1 cellular context compared by ENCODE assay signal in genomic region chr17:76281573-76282371, GRCh38.
TF ChIP-seq lines count a peak whose summit lies in the region.

No MANE protein-coding gene starts in this region.

TF ChIP-seq in HepG2, 621 proteins besides CTCF, POLR2A, EP300 and RAD21 (continues in another document):
- no peak for TF ChIP-seq SRSF4 (IDR thresholded peaks at IDR 0.05; ENCODE audit: low read depth, low read length, poor library complexity, severe bottlenecking)
- TF ChIP-seq REXO4 (CRISPR knock-in tag; IDR thresholded peaks at IDR 0.05; ENCODE audit: borderline replicate concordance) = no peak
- TF ChIP-seq AHDC1 (CRISPR knock-in tag; IDR thresholded peaks at IDR 0.05; ENCODE audit: borderline replicate concordance) = no peak
- TF ChIP-seq SKIL (CRISPR knock-in tag; IDR thresholded peaks at IDR 0.05; ENCODE audit: borderline replicate concordance) = no peak
- no peak for TF ChIP-seq ATRX (CRISPR knock-in tag; IDR thresholded peaks at IDR 0.05; ENCODE audit: borderline replicate concordance)
- no peak for TF ChIP-seq ERF (CRISPR knock-in tag; IDR thresholded peaks at IDR 0.05)
- no peak for TF ChIP-seq JUNB (CRISPR knock-in tag; IDR thresholded peaks at IDR 0.05; ENCODE audit: borderline replicate concordance)
- TF ChIP-seq ISL2 (CRISPR knock-in tag; IDR thresholded peaks at IDR 0.05) = no peak
- no peak for TF ChIP-seq TBL1XR1 (IDR thresholded peaks at IDR 0.05; ENCODE audit: borderline replicate concordance, low read length, partially characterized antibody)
- no peak for TF ChIP-seq ZBED4 (CRISPR knock-in tag; IDR thresholded peaks at IDR 0.05; ENCODE audit: borderline replicate concordance)
- no peak for TF ChIP-seq MAX (IDR thresholded peaks at IDR 0.05)
- TF ChIP-seq TGIF2 (CRISPR knock-in tag; IDR thresholded peaks at IDR 0.05) = no peak
- TF ChIP-seq ZNF619 (CRISPR knock-in tag; IDR thresholded peaks at IDR 0.05) = no peak
- no peak for TF ChIP-seq ZNF784 (CRISPR knock-in tag; IDR thresholded peaks at IDR 0.05; ENCODE audit: borderline replicate concordance)
- no peak for TF ChIP-seq ZNF354B (CRISPR knock-in tag; IDR thresholded peaks at IDR 0.05)
- TF ChIP-seq ZNF720 (CRISPR knock-in tag; IDR thresholded peaks at IDR 0.05) = no peak
- TF ChIP-seq ETS1 (CRISPR knock-in tag; IDR thresholded peaks at IDR 0.05) = no peak
- no peak for TF ChIP-seq NAIF1 (CRISPR knock-in tag; IDR thresholded peaks at IDR 0.05; ENCODE audit: borderline replicate concordance)
- no peak for TF ChIP-seq ATAD3A (CRISPR knock-in tag; IDR thresholded peaks at IDR 0.05)
- no peak for TF ChIP-seq BRCA1 (CRISPR knock-in tag; IDR thresholded peaks at IDR 0.05)
- no peak for TF ChIP-seq TBX2 (CRISPR knock-in tag; IDR thresholded peaks at IDR 0.05; ENCODE audit: borderline replicate concordance)
- TF ChIP-seq SAP130 (CRISPR knock-in tag; IDR thresholded peaks at IDR 0.05; ENCODE audit: low read depth) = no peak
- no peak for TF ChIP-seq HOXA9 (CRISPR knock-in tag; IDR thresholded peaks at IDR 0.05; ENCODE audit: borderline replicate concordance)
- no peak for TF ChIP-seq SMAD9 (CRISPR knock-in tag; IDR thresholded peaks at IDR 0.05)
- no peak for TF ChIP-seq GATAD2A (CRISPR knock-in tag; IDR thresholded peaks at IDR 0.05)
- no peak for TF ChIP-seq POGZ (CRISPR knock-in tag; IDR thresholded peaks at IDR 0.05)
- TF ChIP-seq FOXC1 (CRISPR knock-in tag; IDR thresholded peaks at IDR 0.05; ENCODE audit: borderline replicate concordance) = 0 out of 2 replicates have a peak, but pooled peaks have one; percentile 45
- no peak for TF ChIP-seq IKZF1 (IDR thresholded peaks at IDR 0.05)
- no peak for TF ChIP-seq HOXD1 (CRISPR knock-in tag; IDR thresholded peaks at IDR 0.05)
- no peak for TF ChIP-seq DR1 (CRISPR knock-in tag; IDR thresholded peaks at IDR 0.05)
- no peak for TF ChIP-seq GFI1 (CRISPR knock-in tag; IDR thresholded peaks at IDR 0.05; ENCODE audit: borderline replicate concordance)
- TF ChIP-seq ZMYM3 (CRISPR knock-in tag; IDR thresholded peaks at IDR 0.05) = peak; percentile 57; the same call in 1 of the 2 replicates
- peak; percentile 61; the same call in 1 of the 2 replicates for TF ChIP-seq ZNF687 (CRISPR knock-in tag; IDR thresholded peaks at IDR 0.05)
- no peak for TF ChIP-seq SNAPC5 (CRISPR knock-in tag; IDR thresholded peaks at IDR 0.05; ENCODE audit: borderline replicate concordance)
- TF ChIP-seq NFE2 (CRISPR knock-in tag; IDR thresholded peaks at IDR 0.05) = no peak
- TF ChIP-seq, protein P1, sequence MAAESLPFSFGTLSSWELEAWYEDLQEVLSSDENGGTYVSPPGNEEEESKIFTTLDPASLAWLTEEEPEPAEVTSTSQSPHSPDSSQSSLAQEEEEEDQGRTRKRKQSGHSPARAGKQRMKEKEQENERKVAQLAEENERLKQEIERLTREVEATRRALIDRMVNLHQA (CRISPR knock-in tag; IDR thresholded peaks at IDR 0.05) = no peak
- TF ChIP-seq ZNF24 (IDR thresholded peaks at IDR 0.05) = no peak
- TF ChIP-seq ZBTB7A (CRISPR knock-in tag; IDR thresholded peaks at IDR 0.05) = no peak
- no peak for TF ChIP-seq SSRP1 (CRISPR knock-in tag; IDR thresholded peaks at IDR 0.05)
- no peak for TF ChIP-seq PAWR (CRISPR knock-in tag; IDR thresholded peaks at IDR 0.05; ENCODE audit: borderline replicate concordance)
- no peak for TF ChIP-seq CHD4 (IDR thresholded peaks at IDR 0.05; ENCODE audit: borderline replicate concordance, low read length)
- TF ChIP-seq UBTF (CRISPR knock-in tag; IDR thresholded peaks at IDR 0.05) = no peak; the same call in 1 of the 2 replicates
- TF ChIP-seq ETV5 (CRISPR knock-in tag; IDR thresholded peaks at IDR 0.05; ENCODE audit: borderline replicate concordance) = no peak
- no peak for TF ChIP-seq SATB2 (CRISPR knock-in tag; IDR thresholded peaks at IDR 0.05)
- TF ChIP-seq KDM2A (CRISPR knock-in tag; IDR thresholded peaks at IDR 0.05; ENCODE audit: borderline replicate concordance, low read depth) = 0 out of 2 replicates have a peak, but pooled peaks have one; percentile 45
